ENCODE assay signal across 15 cellular contexts in the genomic region with DNA sequence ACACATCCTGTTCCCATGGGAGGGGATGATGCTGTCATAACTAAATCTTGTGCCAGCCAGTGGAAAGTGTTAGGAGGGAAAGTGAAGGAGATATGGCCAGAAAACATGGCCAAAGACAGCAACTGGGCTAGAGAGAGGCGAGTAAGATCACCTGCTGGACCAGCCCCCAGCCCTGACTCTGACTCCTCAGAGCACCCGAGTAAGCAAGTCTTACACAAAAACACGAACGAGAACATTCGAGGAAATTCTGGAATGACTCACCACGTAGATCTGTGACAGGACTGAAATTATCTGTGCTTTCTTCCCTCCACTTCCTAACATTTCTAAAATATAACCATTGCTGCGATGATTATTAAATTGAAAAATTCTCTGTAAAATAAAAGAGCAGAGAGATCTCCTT. TPM values are rescaled to one million over a fixed set of nuclear protein-coding genes. Genes with fewer than 3 reads are reported as not detected.
DNase-seq lines count a peak whose midpoint lies in the region; ATAC-seq and TF ChIP-seq lines count a peak whose summit lies in the region.
"Had no signal": no experiment of that assay in that cellular context is flagged by ENCODE, and none has a peak within 500 bp of the region (broad histone marks: within the 10 kb centered on the region; RNA-seq: fewer than 3 reads in every experiment).

No MANE protein-coding gene starts in this region.

- TF ChIP-seq CTCF in CD14-positive monocyte (IDR thresholded peaks at IDR 0.05) (no peak), transverse colon (IDR thresholded peaks at IDR 0.05) (no peak)

- H3K4me3 ChIP-seq in transverse colon = no peak overlapping the region
- H3K4me3 ChIP-seq: lung had no signal

- WGBS in transverse colon (ENCODE audit: low coverage in 1 of 2), 2 donors = 74 to 90% methylated on average over 4 to 7 of the region's 7 CpGs

- POLR2A ChIA-PET in activated naive CD8-positive, alpha-beta T cell treated with anti-CD3 and anti-CD28 coated beads, Interleukin-2, amount 10 ng/mL, durations not matched to agents 7 days and 5 days (lab: Charles Lee) = interaction anchor here (0.7 to 1.7 kb wide), 7 partner anchors 9 to 112 kb away, joined by 3 to 13 read pairs (median 3); a partner anchor contains a TSS

- no peaks in the 10 kb centered on the region for H3K27me3 ChIP-seq in transverse colon

- TF ChIP-seq POLR2A in transverse colon (IDR thresholded peaks at IDR 0.05) = no peak

- H3K27me3 Mint-ChIP-seq in CD14-positive monocyte (ENCODE audit: low read depth in 3 of 3) = no peaks in the 10 kb centered on the region
- no peaks in the 10 kb centered on the region for H3K27me3 Mint-ChIP-seq in activated naive CD8-positive, alpha-beta T cell treated with anti-CD3 and anti-CD28 coated beads, Interleukin-2, amount 10 ng/mL, durations not matched to agents 7 days and 5 days
- H3K27me3 Mint-ChIP-seq: CD4-positive, CD25-positive, alpha-beta regulatory T cell had no signal

- H3K9me3 ChIP-seq in transverse colon = no peaks in the 10 kb centered on the region

- H3K4me1 Mint-ChIP-seq in CD14-positive monocyte = peaks cover 21% of the 10 kb centered on the region
- peaks cover 50% of the 10 kb centered on the region for H3K4me1 Mint-ChIP-seq in activated naive CD8-positive, alpha-beta T cell treated with anti-CD3 and anti-CD28 coated beads, Interleukin-2, amount 10 ng/mL, durations not matched to agents 7 days and 5 days

- peaks cover 34 to 39% of the 10 kb centered on the region in 2 donors for H3K36me3 Mint-ChIP-seq in CD14-positive monocyte
- H3K36me3 Mint-ChIP-seq in activated naive CD8-positive, alpha-beta T cell treated with anti-CD3 and anti-CD28 coated beads, Interleukin-2, amount 10 ng/mL, durations not matched to agents 7 days and 5 days = peaks cover 51% of the 10 kb centered on the region

- H3K27ac Mint-ChIP-seq in CD14-positive monocyte = peak overlapping the region in 4 of 7 donors; percentile 5 to 57 (median 20)
- peak overlapping the region; percentile 93 for H3K27ac Mint-ChIP-seq in activated naive CD8-positive, alpha-beta T cell treated with anti-CD3 and anti-CD28 coated beads, Interleukin-2, amount 10 ng/mL, durations not matched to agents 7 days and 5 days

- H3K27ac ChIP-seq in transverse colon = no peak overlapping the region
- H3K27ac ChIP-seq: epithelial cell of prostate had no signal

- peaks cover 0 to 5% (median 2%) of the 10 kb centered on the region in 4 donors for H3K36me3 ChIP-seq in transverse colon

- H3K9me3 Mint-ChIP-seq in CD14-positive monocyte = no peaks in the 10 kb centered on the region
- no peaks in the 10 kb centered on the region for H3K9me3 Mint-ChIP-seq in activated naive CD8-positive, alpha-beta T cell treated with anti-CD3 and anti-CD28 coated beads, Interleukin-2, amount 10 ng/mL, durations not matched to agents 7 days and 5 days
- H3K9me3 Mint-ChIP-seq: CD4-positive, CD25-positive, alpha-beta regulatory T cell had no signal

- intact Hi-C loops in CD14-positive monocyte (cut with micrococcal nuclease) = no loop called here
- intact Hi-C loops in transverse colon (cut with DNase I; ENCODE audit: low total_unique reads) = no loop called here

- peak overlapping the region in 1 of 2 donors; percentile 12 for H3K4me3 Mint-ChIP-seq in CD14-positive monocyte
- peak overlapping the region; percentile 82 for H3K4me3 Mint-ChIP-seq in activated naive CD8-positive, alpha-beta T cell treated with anti-CD3 and anti-CD28 coated beads, Interleukin-2, amount 10 ng/mL, durations not matched to agents 7 days and 5 days

- no peak for TF ChIP-seq EP300 in transverse colon (IDR thresholded peaks at IDR 0.05; ENCODE audit: low read depth)

- in situ Hi-C loops in transverse colon (cut with MboI; ENCODE audit: low pct_ligation_motif_present in 1 of 4, low pct_unique_long_range_greater_than_20kb in 1 of 4, low sequenced_read_pairs in 3 of 4) = no loop called here

- peak; percentile 41 for ATAC-seq in GM19023 (IDR thresholded peaks at IDR 0.05; ENCODE audit: unreplicated experiment)
- peak; percentile 49 for ATAC-seq in HG03039 (IDR thresholded peaks at IDR 0.05; ENCODE audit: unreplicated experiment)
- peak; percentile 28 for ATAC-seq in activated naive CD8-positive, alpha-beta T cell treated with anti-CD3 and anti-CD28 coated beads, Interleukin-2, amount 10 ng/mL, durations not matched to agents 7 days and 5 days (ENCODE audit: low read depth)
- ATAC-seq in HG03280 (IDR thresholded peaks at IDR 0.05; ENCODE audit: unreplicated experiment) = no peak
- ATAC-seq in GM21737 (IDR thresholded peaks at IDR 0.05; ENCODE audit: unreplicated experiment) = no peak

- H3K4me1 ChIP-seq in transverse colon = no peaks in the 10 kb centered on the region

- DNase-seq in CD14-positive monocyte (ENCODE audit: low spot score) = no peak
- DNase-seq in activated naive CD8-positive, alpha-beta T cell treated with anti-CD3 and anti-CD28 coated beads, Interleukin-2, amount 10 ng/mL, durations not matched to agents 7 days and 5 days = no peak
- DNase-seq in GM19240 (ENCODE audit: insufficient read length, low spot score) = no peak
- no peak for DNase-seq in transverse colon
- DNase-seq: CD4-positive, CD25-positive, alpha-beta regulatory T cell; GF-D8; NCI-H1417; NCI-H510A; T-helper 9 cell had no signal

RNA-seq across cellular contexts. Expression of a gene that starts 9.2 kb away (rescaled TPM):
- polyA plus RNA-seq in CD14-positive monocyte = 1 to 10 TPM; 1.6 to 2.4 TPM
- total RNA-seq in activated naive CD8-positive, alpha-beta T cell treated with anti-CD3 and anti-CD28 coated beads, Interleukin-2, amount 10 ng/mL, durations not matched to agents 7 days and 5 days = 10 to 100 TPM; 25.9 to 26.6 TPM
- total RNA-seq in transverse colon = 10 to 100 TPM; 12.4 to 35.8 (median 28.7) TPM

Comparison
In these comparisons a context has a peak if more than half of its experiments do, and no peak if none do; other contexts are left out.
1. ATAC-seq: peak in GM19023 (single experiment), HG03039 (single experiment) and activated naive CD8-positive, alpha-beta T cell treated with anti-CD3 and anti-CD28 coated beads, Interleukin-2, amount 10 ng/mL, durations not matched to agents 7 days and 5 days (single experiment); none in HG03280 (single experiment) and GM21737 (single experiment).